Comparison of ENCODE assay signal across 1 cellular context in the genomic region with DNA sequence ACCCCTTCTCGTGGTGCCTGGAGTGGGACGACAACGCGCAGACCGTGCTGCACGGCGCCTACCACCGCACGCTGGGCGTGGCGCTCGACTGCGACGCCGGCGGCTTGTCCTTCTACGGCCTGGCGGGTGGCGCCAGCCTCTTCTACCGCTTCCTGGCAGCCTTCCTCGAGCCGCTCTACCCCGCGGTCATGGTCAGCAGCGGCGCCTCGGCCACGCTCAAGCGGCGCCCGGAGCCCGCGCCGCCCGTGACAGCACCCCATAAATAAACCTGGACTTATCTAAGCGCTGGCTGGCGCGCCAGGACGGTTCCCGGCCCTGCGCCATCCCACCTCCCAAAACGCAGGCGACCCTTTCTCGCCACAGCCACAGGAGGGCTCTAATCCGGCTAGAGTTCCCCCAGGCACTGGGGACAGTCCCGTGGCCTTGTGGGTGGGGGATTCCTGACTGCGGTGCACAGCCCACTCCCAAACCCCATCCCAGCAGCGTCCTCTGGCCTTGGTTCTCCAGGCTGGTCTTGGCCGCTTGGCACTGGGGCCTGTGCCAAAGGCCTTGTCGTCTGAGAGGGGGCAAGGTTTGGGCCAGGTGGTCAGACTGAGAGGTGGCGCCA.
TF ChIP-seq lines count a peak whose summit lies in the region.

No MANE protein-coding gene starts in this region.

TF ChIP-seq in endothelial cell of umbilical vein, 7 proteins besides CTCF, POLR2A, EP300 and RAD21:
- peak; percentile 37 for TF ChIP-seq POLR2AphosphoS5 (IDR thresholded peaks at IDR 0.05; ENCODE audit: insufficient read depth, low read depth, low read length)
- no peak for TF ChIP-seq FOS (IDR thresholded peaks at IDR 0.05; ENCODE audit: borderline replicate concordance, insufficient read depth, low read length)
